8 cellular contexts compared by ENCODE assay signal in genomic region chr4:1578968-1579833, GRCh38.
DNase-seq lines count a peak whose midpoint lies in the region; ATAC-seq and TF ChIP-seq lines count a peak whose summit lies in the region.

No MANE protein-coding gene starts in this region.

- no peaks in the 10 kb centered on the region for H3K36me3 Mint-ChIP-seq in chondrocyte (ENCODE audit: low read depth)

- no peaks in the 10 kb centered on the region for H3K27me3 Mint-ChIP-seq in chondrocyte (ENCODE audit: low read depth)

- peaks cover 5% of the 10 kb centered on the region for H3K4me1 Mint-ChIP-seq in chondrocyte (ENCODE audit: low read depth)

- DNase-seq in GM04504 (ENCODE audit: low read depth) (peak; percentile 58), Kasumi-1 (lab: John Stamatoyannopoulos, UW) (peak; percentile 32 to 46), chondrocyte (ENCODE audit: low spot score) (peak; percentile 91), left lobe of liver (ENCODE audit: low spot score) (peak; percentile 55)
- peak; percentile 55 for DNase-seq in activated CD4-positive, alpha-beta T cell treated with anti-CD3 and anti-CD28 coated beads for 1 hour
- peak; percentile 72 to 77 for DNase-seq in stimulated activated CD4-positive, alpha-beta T cell treated with anti-CD3 and anti-CD28 coated beads, Interleukin-4, amount 100 ng/mL, for 4 hours

- peak overlapping the region; percentile 87 for H3K27ac Mint-ChIP-seq in chondrocyte (ENCODE audit: unreplicated experiment)

- peak overlapping the region; percentile 75 for H3K4me3 Mint-ChIP-seq in chondrocyte (ENCODE audit: unreplicated experiment)

- ATAC-seq in left lobe of liver (peak; percentile 52), HG02870 (IDR thresholded peaks at IDR 0.05; ENCODE audit: unreplicated experiment) (no peak), GM19324 (IDR thresholded peaks at IDR 0.05; ENCODE audit: low FRiP score, unreplicated experiment) (no peak)

- TF ChIP-seq CTCF in chondrocyte (IDR thresholded peaks at IDR 0.05): peak; percentile 91

- H3K9me3 Mint-ChIP-seq in chondrocyte (ENCODE audit: low read depth): peaks cover 4% of the 10 kb centered on the region

Comparison
In these comparisons a context has a peak if more than half of its experiments do, and no peak if none do; other contexts are left out.
1. DNase-seq: peak in every context shown above with its lines; median percentile 91 in chondrocyte; 74 in stimulated activated CD4-positive, alpha-beta T cell treated with anti-CD3 and anti-CD28 coated beads, Interleukin-4, amount 100 ng/mL, for 4 hours; 58 in GM04504; 55 in activated CD4-positive, alpha-beta T cell treated with anti-CD3 and anti-CD28 coated beads for 1 hour; 55 in left lobe of liver; 39 in Kasumi-1.